33 cellular contexts compared by ENCODE assay signal in genomic region chr12:82351390-82351789, GRCh38.
"Had no signal": no experiment of that assay in that cellular context is flagged by ENCODE, and none has a peak within 500 bp of the region (broad histone marks: within the 10 kb centered on the region; RNA-seq: fewer than 3 reads in every experiment).

No MANE protein-coding gene starts in this region.

- H3K4me3 ChIP-seq: adrenal gland, body of pancreas, esophagus muscularis mucosa, gastrocnemius medialis, heart left ventricle had no signal

- H3K4me1 ChIP-seq: foreskin keratinocyte had no signal

- DNase-seq: activated CD4-positive, alpha-beta memory T cell treated with anti-CD3 and anti-CD28 coated beads for 36 hours; activated CD4-positive, alpha-beta T cell treated with anti-CD3 and anti-CD28 coated beads for 36 hours; activated CD4-positive, alpha-beta T cell treated with anti-CD3 and anti-CD28 coated beads, Interleukin-2, amount 10 ng/mL, durations not matched to agents 24 days and 14 days; activated CD4-positive, CD25-positive, alpha-beta regulatory T cell; activated CD4-positive, CD25-positive, alpha-beta regulatory T cell treated with anti-CD3 and anti-CD28 coated beads, Interleukin-2, amount 50 U/mL, for 72 hours; activated CD8-positive, alpha-beta memory T cell treated with anti-CD3 and anti-CD28 coated beads, Interleukin-2, amount 10 ng/mL, durations not matched to agents 7 days and 5 days; activated CD8-positive, alpha-beta memory T cell treated with anti-CD3 and anti-CD28 coated beads, Interleukin-2, amount 50 U/mL, for 4 hours; activated CD8-positive, alpha-beta T cell treated with anti-CD3 and anti-CD28 coated beads, Interleukin-2, amount 10 ng/mL, durations not matched to agents 7 days and 5 days; activated gamma-delta T cell; activated naive CD4-positive, alpha-beta T cell; activated naive CD4-positive, alpha-beta T cell treated with anti-CD3 and anti-CD28 coated beads, Interleukin-2, amount 50 U/mL, for 16 hours; activated naive CD8-positive, alpha-beta T cell treated with anti-CD3 and anti-CD28 coated beads for 36 hours; activated naive CD8-positive, alpha-beta T cell treated with anti-CD3 and anti-CD28 coated beads, Interleukin-2, amount 50 U/mL, for 24 hours; activated T-cell treated with anti-CD3 and anti-CD28 coated beads, Interleukin-2, amount 50 U/mL, for 1 hour; activated T-cell treated with anti-CD3 and anti-CD28 coated beads, Interleukin-2, amount 50 U/mL, for 72 hours; adrenal gland; amygdala; aorta; body of pancreas; caudate nucleus; cortex of kidney; dermis blood vessel endothelial cell; effector CD4-positive, alpha-beta T cell; effector memory CD8-positive, alpha-beta T cell; foreskin keratinocyte; gastrocnemius medialis; glutamatergic neuron; heart left ventricle; T1000 had no signal

- FAIRE-seq: colon had no signal

- H3K4me3 Mint-ChIP-seq: activated CD4-positive, alpha-beta memory T cell treated with anti-CD3 and anti-CD28 coated beads for 36 hours; activated CD4-positive, alpha-beta T cell treated with anti-CD3 and anti-CD28 coated beads for 36 hours; activated CD4-positive, alpha-beta T cell treated with anti-CD3 and anti-CD28 coated beads, Interleukin-2, amount 10 ng/mL, durations not matched to agents 24 days and 14 days; activated CD8-positive, alpha-beta memory T cell treated with anti-CD3 and anti-CD28 coated beads, Interleukin-2, amount 10 ng/mL, durations not matched to agents 7 days and 5 days; activated CD8-positive, alpha-beta T cell treated with anti-CD3 and anti-CD28 coated beads, Interleukin-2, amount 10 ng/mL, durations not matched to agents 7 days and 5 days; activated naive CD8-positive, alpha-beta T cell treated with anti-CD3 and anti-CD28 coated beads for 36 hours; activated naive CD8-positive, alpha-beta T cell treated with anti-CD3 and anti-CD28 coated beads, Interleukin-2, amount 50 U/mL, for 24 hours; activated T-cell treated with anti-CD3 and anti-CD28 coated beads, Interleukin-2, amount 50 U/mL, for 72 hours; effector memory CD8-positive, alpha-beta T cell; T-helper 1 cell treated with Interleukin-12 subunit alpha and Interleukin-12 subunit beta and Interleukin-4 antibody, amounts not matched to agents 30 μg/mL and 1 μg/mL, for 36 hours; T-helper 2 cell treated with Interferon-gamma antibody and Interleukin-4, amounts not matched to agents 5 μg/mL and 100 μg/mL, for 36 hours had no signal

- H3K9me3 ChIP-seq: adrenal gland, body of pancreas, esophagus muscularis mucosa, gastrocnemius medialis, heart left ventricle had no signal

- ATAC-seq: activated CD4-positive, alpha-beta T cell treated with anti-CD3 and anti-CD28 coated beads for 36 hours; activated CD8-positive, alpha-beta memory T cell treated with anti-CD3 and anti-CD28 coated beads, Interleukin-2, amount 10 ng/mL, durations not matched to agents 7 days and 5 days; activated CD8-positive, alpha-beta T cell treated with anti-CD3 and anti-CD28 coated beads, Interleukin-2, amount 10 ng/mL, durations not matched to agents 7 days and 5 days; activated naive CD8-positive, alpha-beta T cell treated with anti-CD3 and anti-CD28 coated beads, Interleukin-2, amount 50 U/mL, for 24 hours; activated T-cell treated with anti-CD3 and anti-CD28 coated beads, Interleukin-2, amount 50 U/mL, for 72 hours; body of pancreas; effector memory CD8-positive, alpha-beta T cell; foreskin keratinocyte; gastrocnemius medialis had no signal

- H3K27me3 Mint-ChIP-seq: activated CD4-positive, alpha-beta memory T cell treated with anti-CD3 and anti-CD28 coated beads for 36 hours; activated CD4-positive, alpha-beta T cell treated with anti-CD3 and anti-CD28 coated beads for 36 hours; activated CD4-positive, alpha-beta T cell treated with anti-CD3 and anti-CD28 coated beads, Interleukin-2, amount 10 ng/mL, durations not matched to agents 24 days and 14 days; activated CD8-positive, alpha-beta memory T cell treated with anti-CD3 and anti-CD28 coated beads, Interleukin-2, amount 10 ng/mL, durations not matched to agents 7 days and 5 days; activated naive CD8-positive, alpha-beta T cell treated with anti-CD3 and anti-CD28 coated beads for 36 hours; activated naive CD8-positive, alpha-beta T cell treated with anti-CD3 and anti-CD28 coated beads, Interleukin-2, amount 50 U/mL, for 24 hours; effector memory CD8-positive, alpha-beta T cell had no signal

- H3K27ac Mint-ChIP-seq: activated CD4-positive, alpha-beta memory T cell treated with anti-CD3 and anti-CD28 coated beads for 36 hours; activated CD4-positive, alpha-beta T cell treated with anti-CD3 and anti-CD28 coated beads for 36 hours; activated CD4-positive, alpha-beta T cell treated with anti-CD3 and anti-CD28 coated beads, Interleukin-2, amount 10 ng/mL, durations not matched to agents 24 days and 14 days; activated CD8-positive, alpha-beta memory T cell treated with anti-CD3 and anti-CD28 coated beads, Interleukin-2, amount 10 ng/mL, durations not matched to agents 7 days and 5 days; activated CD8-positive, alpha-beta T cell treated with anti-CD3 and anti-CD28 coated beads, Interleukin-2, amount 10 ng/mL, durations not matched to agents 7 days and 5 days; activated naive CD8-positive, alpha-beta T cell treated with anti-CD3 and anti-CD28 coated beads for 36 hours; activated naive CD8-positive, alpha-beta T cell treated with anti-CD3 and anti-CD28 coated beads, Interleukin-2, amount 50 U/mL, for 24 hours; activated T-cell treated with anti-CD3 and anti-CD28 coated beads, Interleukin-2, amount 50 U/mL, for 72 hours; effector memory CD8-positive, alpha-beta T cell; T-helper 1 cell treated with Interleukin-12 subunit alpha and Interleukin-12 subunit beta and Interleukin-4 antibody, amounts not matched to agents 30 μg/mL and 1 μg/mL, for 36 hours; T-helper 2 cell treated with Interferon-gamma antibody and Interleukin-4, amounts not matched to agents 5 μg/mL and 100 μg/mL, for 36 hours had no signal

- H3K27me3 ChIP-seq: adrenal gland, body of pancreas, esophagus muscularis mucosa, foreskin keratinocyte, gastrocnemius medialis, heart left ventricle had no signal

- H3K27ac ChIP-seq: adrenal gland, body of pancreas, esophagus muscularis mucosa, foreskin keratinocyte, gastrocnemius medialis, heart left ventricle had no signal

- H3K9me3 Mint-ChIP-seq: activated CD4-positive, alpha-beta memory T cell treated with anti-CD3 and anti-CD28 coated beads for 36 hours; activated CD4-positive, alpha-beta T cell treated with anti-CD3 and anti-CD28 coated beads, Interleukin-2, amount 10 ng/mL, durations not matched to agents 24 days and 14 days; activated naive CD8-positive, alpha-beta T cell treated with anti-CD3 and anti-CD28 coated beads for 36 hours; activated naive CD8-positive, alpha-beta T cell treated with anti-CD3 and anti-CD28 coated beads, Interleukin-2, amount 50 U/mL, for 24 hours; activated T-cell treated with anti-CD3 and anti-CD28 coated beads, Interleukin-2, amount 50 U/mL, for 72 hours; effector memory CD8-positive, alpha-beta T cell; T-helper 1 cell treated with Interleukin-12 subunit alpha and Interleukin-12 subunit beta and Interleukin-4 antibody, amounts not matched to agents 30 μg/mL and 1 μg/mL, for 36 hours; T-helper 2 cell treated with Interferon-gamma antibody and Interleukin-4, amounts not matched to agents 5 μg/mL and 100 μg/mL, for 36 hours had no signal
